ENCODE assay signal across 8 cellular contexts in genomic region chr2:233867993-233868532, GRCh38.
DNase-seq lines count a peak whose midpoint lies in the region; ATAC-seq and TF ChIP-seq lines count a peak whose summit lies in the region.

Gene MSL3B, minus strand, starts transcription at chr2:233868386.

- H3K4me3 ChIP-seq in foreskin fibroblast (ENCODE audit: low read depth in 1 of 2, low read length in 2 of 2), result peak within 1 kb of the TSS; percentile 77 to 78
- H3K4me3 ChIP-seq in prostate gland, result peak within 1 kb of the TSS; percentile 32 to 35

- H3K4me1 ChIP-seq in prostate gland (replicated peaks), result no peaks in the 10 kb centered on the region

- intact Hi-C loops in prostate gland (cut with DNase I), result no loop called here

- TF ChIP-seq POLR2A in prostate gland (IDR thresholded peaks at IDR 0.05), result no peak

- 14% methylated on average over 50 of the region's 50 CpGs for WGBS in prostate gland

- no peaks in the 10 kb centered on the region for H3K9me3 ChIP-seq in prostate gland

- no peaks in the 10 kb centered on the region for H3K27me3 ChIP-seq in prostate gland (replicated peaks; ENCODE audit: insufficient read depth)

- DNase-seq in GM04503 (ENCODE audit: low read depth), result peak; percentile 10
- DNase-seq in NCI-H69 (lab: John Stamatoyannopoulos, UW), result peak; percentile 66
- DNase-seq in activated T-helper 1 cell treated with anti-CD3 and anti-CD28 coated beads, Interleukin-2, amount 50 U/mL, for 16 hours (ENCODE audit: low read depth in 1 of 2, low spot score in 1 of 2), result peak; percentile 25 to 38
- DNase-seq in foreskin fibroblast, result peak; percentile 55 to 85
- no peak for DNase-seq in prostate gland (ENCODE audit: low spot score)

- H3K27ac ChIP-seq in prostate gland, result no peak within 1 kb of the TSS

- H3K36me3 ChIP-seq in prostate gland, result no peaks in the 10 kb centered on the region

- ATAC-seq in HG02610 (IDR thresholded peaks at IDR 0.05; ENCODE audit: unreplicated experiment) (peak; percentile 66), HG03095 (IDR thresholded peaks at IDR 0.05; ENCODE audit: unreplicated experiment) (no peak), GM18519 (IDR thresholded peaks at IDR 0.05; ENCODE audit: low FRiP score, unreplicated experiment) (no peak)

- TF ChIP-seq CTCF in foreskin fibroblast (IDR thresholded peaks at IDR 0.05; ENCODE audit: low read depth, low read length), result no peak
- TF ChIP-seq CTCF in prostate gland (IDR thresholded peaks at IDR 0.05), result no peak
